17 cellular contexts compared by ENCODE assay signal in the genomic region with DNA sequence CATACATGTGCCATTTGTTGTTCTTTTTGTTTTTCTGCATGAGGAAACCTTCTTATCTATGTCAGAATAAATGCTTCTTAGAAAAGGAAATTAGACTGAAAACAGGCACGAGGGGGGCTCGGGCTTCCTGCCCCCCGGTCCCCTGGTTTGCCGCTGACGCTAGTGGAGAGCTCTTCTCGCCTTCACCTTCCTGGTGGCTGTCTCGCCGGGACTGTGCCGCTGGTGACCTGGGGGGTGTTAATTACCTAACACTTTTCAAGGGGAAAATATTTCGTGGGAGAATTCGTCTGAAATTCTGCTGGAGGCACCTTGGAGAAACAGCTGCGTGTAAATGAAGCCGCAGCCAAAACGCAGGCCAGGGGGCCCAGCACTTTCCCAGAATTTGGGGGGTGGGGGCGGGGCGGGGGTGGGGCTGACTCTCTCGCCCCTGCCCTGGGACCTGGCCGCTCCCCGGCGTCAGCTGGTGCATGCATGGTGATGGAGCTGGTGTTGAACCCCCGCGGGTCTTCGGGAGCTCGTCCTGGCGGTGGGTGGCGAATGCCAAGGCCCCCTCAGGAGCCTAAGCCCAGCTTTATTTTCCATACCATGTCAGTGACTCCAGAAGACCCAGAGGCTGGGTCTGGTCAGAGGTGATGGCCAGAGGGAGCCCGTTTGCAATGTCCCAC. TPM values are rescaled to one million over a fixed set of nuclear protein-coding genes. Genes with fewer than 3 reads are reported as not detected.
DNase-seq lines count a peak whose midpoint lies in the region; ATAC-seq and TF ChIP-seq lines count a peak whose summit lies in the region.
"Had no signal": no experiment of that assay in that cellular context is flagged by ENCODE, and none has a peak within 500 bp of the region (broad histone marks: within the 10 kb centered on the region; RNA-seq: fewer than 3 reads in every experiment).

No MANE protein-coding gene starts in this region.

- intact Hi-C loops in posterior vena cava (cut with DNase I): no loop called here
- intact Hi-C loops in CD4-positive, alpha-beta memory T cell (cut with micrococcal nuclease): no loop called here

- H3K27ac ChIP-seq in H9 (ENCODE audit: insufficient read length, low read depth, low read length): no peak overlapping the region
- no peak overlapping the region for H3K27ac ChIP-seq in CD4-positive, alpha-beta memory T cell (ENCODE audit: low read depth, low read length)
- no peak overlapping the region for H3K27ac ChIP-seq in mesendoderm (ENCODE audit: low read depth, low read length)
- H3K27ac ChIP-seq: BLaER1, HL-60 had no signal

- H3K14ac ChIP-seq in H9 (ENCODE audit: insufficient read depth, low read length): 0 out of 2 replicates have a peak overlapping the region, but pooled peaks have one; percentile 32

- POLR2A ChIA-PET in CD4-positive, alpha-beta memory T cell (lab: Charles Lee; ENCODE audit: partially characterized antibody): no interaction called here

- H3K27me3 ChIP-seq in H9 (ENCODE audit: insufficient read depth, low read length) (0 out of 2 replicates have a peak, but pooled peaks cover 2% of the 10 kb centered on the region), mesendoderm (ENCODE audit: insufficient read depth, low read length, poor library complexity) (no peaks in the 10 kb centered on the region)
- no peaks in the 10 kb centered on the region for H3K27me3 ChIP-seq in CD4-positive, alpha-beta memory T cell (ENCODE audit: insufficient read depth, low read length)

- no peak overlapping the region for H2BK12ac ChIP-seq in H9 (ENCODE audit: insufficient read length, low read depth, low read length)

- H3K79me1 ChIP-seq in H9 (ENCODE audit: insufficient read depth, low read depth, low read length, poor library complexity, severe bottlenecking): no peaks in the 10 kb centered on the region
- no peaks in the 10 kb centered on the region for H3K79me1 ChIP-seq in mesendoderm (ENCODE audit: low read length)

- H3K18ac ChIP-seq in H9 (ENCODE audit: insufficient read length, low read depth, low read length) (no peak overlapping the region), mesendoderm (ENCODE audit: low read length) (no peak overlapping the region)

- H2BK20ac ChIP-seq in H9 (ENCODE audit: low read depth, low read length, poor library complexity, severe bottlenecking): no peak overlapping the region

- H3K56ac ChIP-seq in H9 (ENCODE audit: insufficient read length, low read depth, low read length): no peak overlapping the region
- no peak overlapping the region for H3K56ac ChIP-seq in mesendoderm (ENCODE audit: low read length)

- WGBS in H9 (ENCODE audit: extremely low coverage, insufficient read length, low lambda C conversion rate): no CpG with 5 or more reads among the region's 27 CpGs
- no CpG with 5 or more reads among the region's 27 CpGs for WGBS in mesendoderm (ENCODE audit: extremely low coverage, insufficient coverage, low lambda C conversion rate)

- TF ChIP-seq CTCF in H9 (conservative IDR thresholded peaks at IDR 0.05): no peak

- no peaks in the 10 kb centered on the region for H3K9me3 ChIP-seq in H9 (ENCODE audit: control insufficient read depth, low read depth, low read length)
- H3K9me3 ChIP-seq in CD4-positive, alpha-beta memory T cell (ENCODE audit: control insufficient read depth in 1 of 2, low read length in 2 of 2): no peaks in the 10 kb centered on the region
- H3K9me3 ChIP-seq: HAP-1 had no signal

- ATAC-seq in HG03045 (IDR thresholded peaks at IDR 0.05; ENCODE audit: unreplicated experiment): no peak
- ATAC-seq: CD8-positive, alpha-beta T cell had no signal

- H3K9ac ChIP-seq in H9 (ENCODE audit: extremely low read depth, insufficient read length, low read length) (no peak overlapping the region), mesendoderm (ENCODE audit: low read length) (no peak overlapping the region)
- H3K9ac ChIP-seq: BLaER1 had no signal

- DNase-seq in activated gamma-delta T cell treated with Interleukin-2 at 50 U/mL for 16 hours (peak; percentile 2), activated gamma-delta T cell (lab: John Stamatoyannopoulos, UW) (no peak), H9 (no peak), posterior vena cava (ENCODE audit: low spot score) (peak; percentile 63), mesendoderm (no peak)
- DNase-seq in CD4-positive, alpha-beta memory T cell: no peak
- DNase-seq: 8988T; Calu3; CD8-positive, alpha-beta T cell; DMS79 treated with DMSO at 0.1 percent for 48 hours; GF-D8; GOT3 had no signal

- H3K4me1 ChIP-seq in H9 (ENCODE audit: insufficient read depth, low read length) (peaks cover 3% of the 10 kb centered on the region; the same call in 1 of the 2 replicates), mesendoderm (ENCODE audit: control insufficient read depth, low read depth, low read length) (no peaks in the 10 kb centered on the region)
- no peaks in the 10 kb centered on the region for H3K4me1 ChIP-seq in CD4-positive, alpha-beta memory T cell (ENCODE audit: insufficient read depth, low read length)
- H3K4me1 ChIP-seq: HAP-1 had no signal

- H3K4ac ChIP-seq in H9 (ENCODE audit: low read depth, low read length) (no peak overlapping the region), mesendoderm (ENCODE audit: low read depth, low read length) (no peak overlapping the region)

- H3K4me3 ChIP-seq in CD4-positive, alpha-beta memory T cell (ENCODE audit: low read length in 2 of 2): no peak overlapping the region
- no peak overlapping the region for H3K4me3 ChIP-seq in mesendoderm (ENCODE audit: low read length)
- H3K4me3 ChIP-seq: BLaER1, HAP-1 had no signal

- H2BK15ac ChIP-seq in H9 (ENCODE audit: low read depth, low read length) (no peak overlapping the region), mesendoderm (replicated peaks; ENCODE audit: low read depth) (no peak overlapping the region)

- H3K4me3 Mint-ChIP-seq in H9: no peak overlapping the region
- H3K4me3 Mint-ChIP-seq in CD4-positive, alpha-beta memory T cell: no peak overlapping the region
- H3K4me3 Mint-ChIP-seq: CD8-positive, alpha-beta T cell had no signal

- no peak overlapping the region for H2AFZ ChIP-seq in H9 (ENCODE audit: low read length)

- H4K91ac ChIP-seq in H9 (ENCODE audit: insufficient read length, low read depth, low read length): no peak overlapping the region

- no peak overlapping the region for H2BK120ac ChIP-seq in H9 (ENCODE audit: low read depth, low read length, poor library complexity, severe bottlenecking)
- no peak overlapping the region for H2BK120ac ChIP-seq in mesendoderm (ENCODE audit: low read depth, low read length)

- H3K4me2 ChIP-seq in H9 (ENCODE audit: insufficient read depth, insufficient read length, low read length) (no peak overlapping the region), mesendoderm (ENCODE audit: low read length) (no peak overlapping the region)

- H2AK5ac ChIP-seq in H9 (ENCODE audit: insufficient read length, low read length): no peak overlapping the region
- no peak overlapping the region for H2AK5ac ChIP-seq in mesendoderm (ENCODE audit: low read length)

- H3K27ac Mint-ChIP-seq in H9: peak overlapping the region in 1 of 3 experiments; percentile 74; a peak in 3 of 7 replicates
- H3K27ac Mint-ChIP-seq in CD4-positive, alpha-beta memory T cell: no peak overlapping the region
- H3K27ac Mint-ChIP-seq: CD14-positive monocyte; CD8-positive, alpha-beta T cell had no signal

- H4K20me1 ChIP-seq in H9 (ENCODE audit: control insufficient read depth, insufficient read depth, insufficient read length): no peaks in the 10 kb centered on the region

- no peaks in the 10 kb centered on the region for H3K36me3 ChIP-seq in CD4-positive, alpha-beta memory T cell (ENCODE audit: insufficient read depth, low read length)
- H3K36me3 ChIP-seq in mesendoderm (ENCODE audit: control insufficient read depth, insufficient read depth, low read length): no peaks in the 10 kb centered on the region
- H3K36me3 ChIP-seq: BLaER1, HAP-1 had no signal

- H3K79me2 ChIP-seq in H9 (ENCODE audit: insufficient read depth, low read length) (no peaks in the 10 kb centered on the region; the same call in 1 of the 2 replicates), mesendoderm (ENCODE audit: control insufficient read depth, insufficient read depth, low read length) (no peaks in the 10 kb centered on the region)

- H3K9me3 Mint-ChIP-seq in H9: peaks cover 3% of the 10 kb centered on the region in 2 experiments; a peak in 4 of 5 replicates
- peaks cover 0 to 3% (median 0%) of the 10 kb centered on the region in 8 donors for H3K9me3 Mint-ChIP-seq in CD4-positive, alpha-beta memory T cell

- H2BK5ac ChIP-seq in H9 (ENCODE audit: insufficient read length, low read length): no peak overlapping the region
- H2BK5ac ChIP-seq in mesendoderm (ENCODE audit: low read length): no peak overlapping the region

- H3K36me3 Mint-ChIP-seq in H9 (ENCODE audit: insufficient read depth in 1 of 3, low read depth in 3 of 3): peaks cover 14 to 25% (median 18%) of the 10 kb centered on the region in 3 experiments
- H3K36me3 Mint-ChIP-seq in CD4-positive, alpha-beta memory T cell: no peaks in the 10 kb centered on the region
- H3K36me3 Mint-ChIP-seq: CD14-positive monocyte; CD8-positive, alpha-beta T cell had no signal

- CTCF ChIA-PET in CD4-positive, alpha-beta memory T cell (lab: Charles Lee; ENCODE audit: partially characterized antibody): no interaction called here

- H4K5ac ChIP-seq in H9 (ENCODE audit: insufficient read length, low read depth, low read length) (no peak overlapping the region), mesendoderm (ENCODE audit: low read length) (no peak overlapping the region)

- peaks cover 38 to 39% of the 10 kb centered on the region in 2 experiments for H3K4me1 Mint-ChIP-seq in H9
- H3K4me1 Mint-ChIP-seq in CD4-positive, alpha-beta memory T cell: no peaks in the 10 kb centered on the region
- H3K4me1 Mint-ChIP-seq: CD14-positive monocyte had no signal

- H3K27me3 Mint-ChIP-seq in H9 (ENCODE audit: low read depth): peaks cover 14% of the 10 kb centered on the region
- H3K27me3 Mint-ChIP-seq in CD4-positive, alpha-beta memory T cell: peaks cover 5 to 9% of the 10 kb centered on the region in 2 donors

- no peaks in the 10 kb centered on the region for H3K23me2 ChIP-seq in H9 (ENCODE audit: insufficient read length, low read depth, low read length, poor library complexity, severe bottlenecking)

- no peak overlapping the region for H4K8ac ChIP-seq in H9 (replicated peaks; ENCODE audit: insufficient read length, low read depth, low read length)
- no peak overlapping the region for H4K8ac ChIP-seq in mesendoderm (ENCODE audit: low read depth, low read length)

- H3K23ac ChIP-seq in H9 (ENCODE audit: insufficient read length, low read depth, low read length) (no peak overlapping the region), mesendoderm (ENCODE audit: low read length) (no peak overlapping the region)

- no peak overlapping the region for H3T11ph ChIP-seq in H9 (ENCODE audit: low read length)

RNA-seq across cellular contexts. Expression of a gene that starts 58.3 kb away (rescaled TPM):
- total RNA-seq in H9 (2021) (17.0 and 18.5 TPM in 2 replicates), posterior vena cava (10 to 100 TPM; 28.6 to 33.1 TPM)
- 10 to 100 TPM; 17.5 to 18.9 TPM for total RNA-seq in CD4-positive, alpha-beta memory T cell
- 1 to 10 TPM in 1 of 2 donors, under 1 TPM in 1; 0.15 to 3.4 TPM for polyA plus RNA-seq in CD4-positive, alpha-beta memory T cell
- 2.9 TPM for polyA plus RNA-seq in mesendoderm (2013, experiment 1 of 2)
- 3.2 TPM for polyA plus RNA-seq in mesendoderm (2013, experiment 2 of 2)
- polyA plus RNA-seq: CD14-positive monocyte had no signal

Comparison
In these comparisons a context has a peak if more than half of its experiments do, and no peak if none do; other contexts are left out.
1. DNase-seq: peak in activated gamma-delta T cell treated with Interleukin-2 at 50 U/mL for 16 hours (single experiment) and posterior vena cava (single experiment); none in activated gamma-delta T cell (single experiment), H9 (single experiment), CD4-positive, alpha-beta memory T cell (0 of 5) and mesendoderm (single experiment).